In genomic region chr2:129231924-129232323, GRCh38 we compare ENCODE assay signal across 29 cellular contexts.
"Had no signal": no experiment of that assay in that cellular context is flagged by ENCODE, and none has a peak within 500 bp of the region (broad histone marks: within the 10 kb centered on the region; RNA-seq: fewer than 3 reads in every experiment).

No MANE protein-coding gene starts in this region.

- H3K36me3 ChIP-seq: adrenal gland, ascending aorta, cardiac muscle cell had no signal

- H3K4me3 ChIP-seq: adrenal gland, ascending aorta, cardiac muscle cell had no signal

- DNase-seq: activated B cell treated with CpG ODN at 0.5 μM for 24 hours; activated CD4-positive, alpha-beta memory T cell treated with anti-CD3 and anti-CD28 coated beads for 36 hours; activated CD4-positive, alpha-beta T cell treated with anti-CD3 and anti-CD28 coated beads for 4 hours; activated CD4-positive, alpha-beta T cell treated with anti-CD3 and anti-CD28 coated beads, Interleukin-2, amount 10 ng/mL, durations not matched to agents 24 days and 14 days; activated CD4-positive, alpha-beta T cell treated with anti-CD3 and anti-CD28 coated beads, Interleukin-2, amount 50 U/mL, for 1 hour; activated CD4-positive, alpha-beta T cell treated with anti-CD3 and anti-CD28 coated beads, Interleukin-2, amount 50 U/mL, for 4 hours; activated CD4-positive, CD25-positive, alpha-beta regulatory T cell treated with anti-CD3 and anti-CD28 coated beads, Interleukin-2, amount 50 U/mL, for 72 hours; activated CD8-positive, alpha-beta memory T cell treated with anti-CD3 and anti-CD28 coated beads, Interleukin-2, amount 50 U/mL, for 4 hours; activated CD8-positive, alpha-beta T cell treated with anti-CD3 and anti-CD28 coated beads for 36 hours; activated effector memory CD4-positive, alpha-beta T cell treated with anti-CD3 and anti-CD28 coated beads, Interleukin-2, amount 50 U/mL, for 16 hours; activated gamma-delta T cell treated with Interleukin-2 at 50 U/mL for 16 hours; activated naive CD4-positive, alpha-beta T cell; activated naive CD4-positive, alpha-beta T cell treated with anti-CD3 and anti-CD28 coated beads for 36 hours; activated naive CD4-positive, alpha-beta T cell treated with anti-CD3 and anti-CD28 coated beads, Interleukin-2, amount 50 U/mL, for 16 hours; activated naive CD8-positive, alpha-beta T cell treated with anti-CD3 and anti-CD28 coated beads for 36 hours; activated T-cell treated with anti-CD3 and anti-CD28 coated beads for 4 hours; activated T-cell treated with anti-CD3 and anti-CD28 coated beads, Interleukin-2, amount 50 U/mL, for 1 hour; activated T-cell treated with anti-CD3 and anti-CD28 coated beads, Interleukin-2, amount 50 U/mL, for 4 hours; activated T-cell treated with anti-CD3 and anti-CD28 coated beads, Interleukin-2, amount 50 U/mL, for 72 hours; adrenal gland; amniotic stem cell; caudate nucleus; SW 1271; T-helper 1 cell; T-helper 2 cell; T-helper 9 cell had no signal

- H3K4me1 ChIP-seq: adrenal gland, ascending aorta had no signal

- H3K27me3 ChIP-seq: adrenal gland, ascending aorta, cardiac muscle cell had no signal

- H3K27ac ChIP-seq: adrenal gland, ascending aorta, cardiac muscle cell, VCaP had no signal

- H3K9me3 ChIP-seq: adrenal gland, ascending aorta had no signal
